Comparison of ENCODE assay signal across 14 cellular contexts in genomic region chr11:121650520-121651266, GRCh38.
A peak's percentile ranks its signal among the peaks of the same experiment; 100 is the strongest.
DNase-seq lines count a peak whose midpoint lies in the region; ATAC-seq and TF ChIP-seq lines count a peak whose summit lies in the region.
"Had no signal": no experiment of that assay in that cellular context is flagged by ENCODE, and none has a peak within 500 bp of the region (broad histone marks: within the 10 kb centered on the region; RNA-seq: fewer than 3 reads in every experiment).

No MANE protein-coding gene starts in this region.

- peak; percentile 85 for ATAC-seq in activated CD8-positive, alpha-beta memory T cell treated with anti-CD3 and anti-CD28 coated beads, Interleukin-2, amount 10 ng/mL, durations not matched to agents 7 days and 5 days
- ATAC-seq in HG02798 (IDR thresholded peaks at IDR 0.05; ENCODE audit: poor library complexity, unreplicated experiment) (peak; percentile 71), HG02588 (IDR thresholded peaks at IDR 0.05; ENCODE audit: unreplicated experiment) (no peak), esophagus mucosa (no peak)
- peak; percentile 86 for ATAC-seq in activated CD8-positive, alpha-beta T cell treated with anti-CD3 and anti-CD28 coated beads for 36 hours
- peak; percentile 73 to 86 for ATAC-seq in natural killer cell treated with Interleukin-12 subunit alpha and Interleukin-12 subunit beta and Interleukin-15 and Interleukin-18, amount 100 ng/mL, for 72 hours

- no peak for TF ChIP-seq CTCF in activated CD8-positive, alpha-beta T cell treated with anti-CD3 and anti-CD28 coated beads for 36 hours (IDR thresholded peaks at IDR 0.05)

- H3K27ac Mint-ChIP-seq in activated CD8-positive, alpha-beta memory T cell treated with anti-CD3 and anti-CD28 coated beads, Interleukin-2, amount 10 ng/mL, durations not matched to agents 7 days and 5 days: peak overlapping the region; percentile 77
- H3K27ac Mint-ChIP-seq in activated CD8-positive, alpha-beta T cell treated with anti-CD3 and anti-CD28 coated beads for 36 hours: peak overlapping the region; percentile 76
- H3K27ac Mint-ChIP-seq in natural killer cell treated with Interleukin-12 subunit alpha and Interleukin-12 subunit beta and Interleukin-15 and Interleukin-18, amount 100 ng/mL, for 72 hours: peak overlapping the region in 1 of 2 donors; percentile 13

- POLR2A ChIA-PET in activated CD8-positive, alpha-beta T cell treated with anti-CD3 and anti-CD28 coated beads for 36 hours (lab: Charles Lee): no interaction called here

- intact Hi-C loops in activated CD8-positive, alpha-beta T cell treated with anti-CD3 and anti-CD28 coated beads for 36 hours (cut with micrococcal nuclease): no loop called here

- peaks cover 29% of the 10 kb centered on the region for H3K27me3 Mint-ChIP-seq in activated CD8-positive, alpha-beta memory T cell treated with anti-CD3 and anti-CD28 coated beads, Interleukin-2, amount 10 ng/mL, durations not matched to agents 7 days and 5 days
- no peaks in the 10 kb centered on the region for H3K27me3 Mint-ChIP-seq in activated CD8-positive, alpha-beta T cell treated with anti-CD3 and anti-CD28 coated beads for 36 hours
- no peaks in the 10 kb centered on the region for H3K27me3 Mint-ChIP-seq in natural killer cell treated with Interleukin-12 subunit alpha and Interleukin-12 subunit beta and Interleukin-15 and Interleukin-18, amount 100 ng/mL, for 72 hours

- peak; percentile 49 for DNase-seq in activated CD8-positive, alpha-beta memory T cell treated with anti-CD3 and anti-CD28 coated beads, Interleukin-2, amount 10 ng/mL, durations not matched to agents 7 days and 5 days
- no peak for DNase-seq in activated CD8-positive, alpha-beta memory T cell treated with anti-CD3 and anti-CD28 coated beads, Interleukin-2, amount 50 U/mL, for 4 hours
- DNase-seq in activated CD8-positive, alpha-beta T cell treated with anti-CD3 and anti-CD28 coated beads for 36 hours: peak; percentile 22
- no peak for DNase-seq in natural killer cell treated with Interleukin-12 subunit alpha and Interleukin-12 subunit beta and Interleukin-15 and Interleukin-18, amount 100 ng/mL, for 72 hours (ENCODE audit: low spot score)
- no peak for DNase-seq in NCI-H2107 treated with DMSO at 0.1 percent for 48 hours (lab: John Stamatoyannopoulos, UW; ENCODE audit: unreplicated experiment)
- DNase-seq: ACHN, head of caudate nucleus, kidney glomerular epithelial cell, mucosa of descending colon, NCI-H510A treated with DMSO at 0.1 percent for 48 hours, PC-9 had no signal

- peaks cover 28% of the 10 kb centered on the region for H3K4me1 Mint-ChIP-seq in activated CD8-positive, alpha-beta memory T cell treated with anti-CD3 and anti-CD28 coated beads, Interleukin-2, amount 10 ng/mL, durations not matched to agents 7 days and 5 days
- peaks cover 24% of the 10 kb centered on the region for H3K4me1 Mint-ChIP-seq in activated CD8-positive, alpha-beta T cell treated with anti-CD3 and anti-CD28 coated beads for 36 hours (ENCODE audit: low read depth)
- peaks cover 22 to 28% of the 10 kb centered on the region in 2 donors for H3K4me1 Mint-ChIP-seq in natural killer cell treated with Interleukin-12 subunit alpha and Interleukin-12 subunit beta and Interleukin-15 and Interleukin-18, amount 100 ng/mL, for 72 hours (ENCODE audit: low read depth in 2 of 2)

- CTCF ChIA-PET in activated CD8-positive, alpha-beta memory T cell treated with anti-CD3 and anti-CD28 coated beads, Interleukin-2, amount 10 ng/mL, durations not matched to agents 7 days and 5 days (lab: Charles Lee): no interaction called here
- CTCF ChIA-PET in activated CD8-positive, alpha-beta T cell treated with anti-CD3 and anti-CD28 coated beads for 36 hours (lab: Charles Lee): no interaction called here

- H3K4me3 Mint-ChIP-seq in activated CD8-positive, alpha-beta memory T cell treated with anti-CD3 and anti-CD28 coated beads, Interleukin-2, amount 10 ng/mL, durations not matched to agents 7 days and 5 days: peak overlapping the region; percentile 29
- H3K4me3 Mint-ChIP-seq in activated CD8-positive, alpha-beta T cell treated with anti-CD3 and anti-CD28 coated beads for 36 hours: no peak overlapping the region
- H3K4me3 Mint-ChIP-seq in natural killer cell treated with Interleukin-12 subunit alpha and Interleukin-12 subunit beta and Interleukin-15 and Interleukin-18, amount 100 ng/mL, for 72 hours: peak overlapping the region; percentile 46

- H3K9me3 Mint-ChIP-seq in activated CD8-positive, alpha-beta memory T cell treated with anti-CD3 and anti-CD28 coated beads, Interleukin-2, amount 10 ng/mL, durations not matched to agents 7 days and 5 days (ENCODE audit: low read depth): no peaks in the 10 kb centered on the region
- no peaks in the 10 kb centered on the region for H3K9me3 Mint-ChIP-seq in activated CD8-positive, alpha-beta T cell treated with anti-CD3 and anti-CD28 coated beads for 36 hours
- H3K9me3 Mint-ChIP-seq in natural killer cell treated with Interleukin-12 subunit alpha and Interleukin-12 subunit beta and Interleukin-15 and Interleukin-18, amount 100 ng/mL, for 72 hours: no peaks in the 10 kb centered on the region

- H3K36me3 Mint-ChIP-seq in activated CD8-positive, alpha-beta memory T cell treated with anti-CD3 and anti-CD28 coated beads, Interleukin-2, amount 10 ng/mL, durations not matched to agents 7 days and 5 days: no peaks in the 10 kb centered on the region
- no peaks in the 10 kb centered on the region for H3K36me3 Mint-ChIP-seq in activated CD8-positive, alpha-beta T cell treated with anti-CD3 and anti-CD28 coated beads for 36 hours (ENCODE audit: low read depth)
- H3K36me3 Mint-ChIP-seq in natural killer cell treated with Interleukin-12 subunit alpha and Interleukin-12 subunit beta and Interleukin-15 and Interleukin-18, amount 100 ng/mL, for 72 hours: no peaks in the 10 kb centered on the region

Comparison
In these comparisons a context has a peak if more than half of its experiments do, and no peak if none do; other contexts are left out.
1. DNase-seq: peak in activated CD8-positive, alpha-beta memory T cell treated with anti-CD3 and anti-CD28 coated beads, Interleukin-2, amount 10 ng/mL, durations not matched to agents 7 days and 5 days (single experiment) and activated CD8-positive, alpha-beta T cell treated with anti-CD3 and anti-CD28 coated beads for 36 hours (single experiment); none in activated CD8-positive, alpha-beta memory T cell treated with anti-CD3 and anti-CD28 coated beads, Interleukin-2, amount 50 U/mL, for 4 hours (single experiment), natural killer cell treated with Interleukin-12 subunit alpha and Interleukin-12 subunit beta and Interleukin-15 and Interleukin-18, amount 100 ng/mL, for 72 hours (single experiment) and NCI-H2107 treated with DMSO at 0.1 percent for 48 hours (single experiment).
2. ATAC-seq: peak in activated CD8-positive, alpha-beta memory T cell treated with anti-CD3 and anti-CD28 coated beads, Interleukin-2, amount 10 ng/mL, durations not matched to agents 7 days and 5 days (single experiment), HG02798 (single experiment), activated CD8-positive, alpha-beta T cell treated with anti-CD3 and anti-CD28 coated beads for 36 hours (single experiment) and natural killer cell treated with Interleukin-12 subunit alpha and Interleukin-12 subunit beta and Interleukin-15 and Interleukin-18, amount 100 ng/mL, for 72 hours (2 of 2); none in HG02588 (single experiment) and esophagus mucosa (single experiment).